In genomic region chr20:36141310-36141709, GRCh38 we compare ENCODE assay signal across 15 cellular contexts.
"Had no signal": no experiment of that assay in that cellular context is flagged by ENCODE, and none has a peak within 500 bp of the region (broad histone marks: within the 10 kb centered on the region; RNA-seq: fewer than 3 reads in every experiment).

No MANE protein-coding gene starts in this region.

- H3K27ac ChIP-seq: right atrium auricular region had no signal

- H3K27ac Mint-ChIP-seq: activated CD4-positive, alpha-beta memory T cell treated with anti-CD3 and anti-CD28 coated beads for 36 hours; activated naive CD8-positive, alpha-beta T cell had no signal

- DNase-seq: activated CD4-positive, alpha-beta memory T cell treated with anti-CD3 and anti-CD28 coated beads for 36 hours; activated gamma-delta T cell; activated T-cell treated with anti-CD3 and anti-CD28 coated beads, Interleukin-2, amount 50 U/mL, for 4 hours; amygdala; naive B cell; nucleus accumbens; stimulated activated CD4-positive, alpha-beta T cell treated with anti-CD3 and anti-CD28 coated beads, Interleukin-2, amount 100 ng/mL, for 24 hours; stimulated activated naive CD4-positive, alpha-beta T cell treated with Interleukin-2 at 50 U/mL for 16 hours; T-helper 9 cell; trophoblast cell had no signal

- H3K36me3 Mint-ChIP-seq: activated CD4-positive, alpha-beta memory T cell treated with anti-CD3 and anti-CD28 coated beads for 36 hours; activated naive CD8-positive, alpha-beta T cell; brain; naive B cell had no signal

- H3K9me3 Mint-ChIP-seq: activated CD4-positive, alpha-beta memory T cell treated with anti-CD3 and anti-CD28 coated beads for 36 hours; activated T-cell treated with anti-CD3 and anti-CD28 coated beads, Interleukin-2, amount 50 U/mL, for 4 hours; brain had no signal

- ATAC-seq: activated T-cell treated with anti-CD3 and anti-CD28 coated beads, Interleukin-2, amount 50 U/mL, for 4 hours; esophagus mucosa had no signal

- H3K4me3 ChIP-seq: lung, right atrium auricular region had no signal

- H3K36me3 ChIP-seq: right atrium auricular region had no signal

- H3K27me3 ChIP-seq: right atrium auricular region had no signal

- H3K4me3 Mint-ChIP-seq: activated CD4-positive, alpha-beta memory T cell treated with anti-CD3 and anti-CD28 coated beads for 36 hours; activated naive CD8-positive, alpha-beta T cell; activated T-cell treated with anti-CD3 and anti-CD28 coated beads, Interleukin-2, amount 50 U/mL, for 4 hours; brain; naive B cell had no signal

- H3K9me3 ChIP-seq: right atrium auricular region had no signal
